In the genomic region with DNA sequence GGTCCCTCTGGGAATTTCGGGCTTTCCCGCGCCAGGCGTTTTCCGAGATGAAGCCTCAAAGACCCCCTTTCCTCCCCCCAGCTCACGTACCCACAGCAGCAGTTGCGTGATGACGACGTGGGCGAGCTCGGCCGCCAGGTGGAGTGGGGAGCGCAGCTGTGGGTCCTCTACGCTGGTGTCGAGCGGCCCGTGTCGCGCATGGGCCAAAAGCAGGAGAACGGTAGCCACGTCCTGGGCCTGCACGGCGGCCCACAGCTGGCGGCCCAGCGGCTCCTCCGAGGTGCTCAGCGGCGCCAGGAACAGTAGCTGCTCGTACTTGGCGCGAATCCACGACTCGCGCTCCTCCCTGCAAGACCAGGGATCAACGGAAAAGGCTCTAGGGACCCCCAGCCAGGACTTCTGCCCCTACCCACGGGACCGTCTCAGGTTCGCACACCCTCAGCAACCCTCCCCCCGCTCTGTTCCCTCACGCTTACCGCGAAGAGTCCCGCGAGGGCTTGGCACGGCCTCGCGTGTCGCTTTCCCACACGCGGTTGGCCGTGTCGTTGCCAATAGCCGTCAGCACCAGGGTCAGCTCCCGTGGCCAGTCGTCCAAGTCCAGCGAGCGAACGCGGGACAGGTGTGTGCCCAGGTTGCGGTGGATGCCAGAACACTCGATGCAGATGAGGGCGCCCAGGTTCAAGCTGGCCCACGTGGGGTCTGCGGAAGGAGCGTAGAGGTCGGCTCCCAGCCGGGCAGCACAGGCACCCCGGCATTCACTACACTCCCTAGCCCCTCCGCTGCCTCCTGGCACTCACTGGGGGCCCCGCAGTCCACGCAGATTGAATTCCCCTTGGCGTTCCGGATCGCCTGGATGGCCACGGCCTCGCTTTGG, we compare ENCODE assay signal across 8 cellular contexts. TPM values are rescaled to one million over a fixed set of nuclear protein-coding genes. Genes with fewer than 3 reads are reported as not detected.
A peak's percentile ranks its signal among the peaks of the same experiment; 100 is the strongest.
DNase-seq lines count a peak whose midpoint lies in the region; ATAC-seq and TF ChIP-seq lines count a peak whose summit lies in the region.

No MANE protein-coding gene starts in this region.

- H3K9me3 Mint-ChIP-seq in HFFc6: no peaks in the 10 kb centered on the region

- peak overlapping the region; percentile 72 for H2AFZ ChIP-seq in ACC112 (ENCODE audit: low read length, unreplicated experiment)

- H3K9ac ChIP-seq in muscle layer of colon (ENCODE audit: low read length): no peak overlapping the region

- H3K4me3 ChIP-seq in ACC112 (ENCODE audit: low read depth, low read length) (peak overlapping the region; percentile 93), muscle layer of colon (ENCODE audit: low read depth in 1 of 2, low read length in 2 of 2) (peak overlapping the region; percentile 51 to 56)

- H3K27me3 ChIP-seq in ACC112 (ENCODE audit: insufficient read depth, low read length): peaks cover 3% of the 10 kb centered on the region; the same call in 1 of the 2 replicates
- peaks cover 6 to 39% of the 10 kb centered on the region in 2 donors for H3K27me3 ChIP-seq in muscle layer of colon (ENCODE audit: control insufficient read depth in 1 of 2, insufficient read depth in 2 of 2, low read length in 2 of 2)

- H3K4me1 ChIP-seq in ACC112 (ENCODE audit: control insufficient read depth, insufficient read depth, low read length, unreplicated experiment): no peaks in the 10 kb centered on the region
- no peaks in the 10 kb centered on the region for H3K4me1 ChIP-seq in muscle layer of colon (ENCODE audit: insufficient read depth, low read length)

- H3K79me2 ChIP-seq in ACC112 (ENCODE audit: control insufficient read depth, insufficient read depth, low read length, unreplicated experiment): no peaks in the 10 kb centered on the region

- peaks cover under 1% of the 10 kb centered on the region; the same call in 1 of the 2 replicates for H3K36me3 Mint-ChIP-seq in HFFc6 (ENCODE audit: low read depth)

- peak; percentile 48 for DNase-seq in HFFc6
- DNase-seq in epithelial cell of prostate (ENCODE audit: low read depth, low spot score): no peak
- DNase-seq in stimulated activated CD4-positive, alpha-beta T cell treated with anti-CD3 and anti-CD28 coated beads, Interleukin-4, amount 100 ng/mL, for 1 hour: no peak
- no peak for DNase-seq in stimulated activated CD4-positive, alpha-beta T cell treated with anti-CD3 and anti-CD28 coated beads, Interleukin-4, amount 100 ng/mL, for 4 hours

- no peaks in the 10 kb centered on the region for H3K36me3 ChIP-seq in ACC112 (ENCODE audit: insufficient read depth, low read length)
- no peaks in the 10 kb centered on the region for H3K36me3 ChIP-seq in muscle layer of colon (ENCODE audit: insufficient read depth, low read length)

- H3K9me3 ChIP-seq in muscle layer of colon (ENCODE audit: low read length): no peaks in the 10 kb centered on the region

- H3K27ac ChIP-seq in ACC112 (ENCODE audit: low read depth, low read length) (no peak overlapping the region), epithelial cell of prostate (peak overlapping the region; percentile 27), muscle layer of colon (ENCODE audit: low read depth, low read length) (no peak overlapping the region)

- ATAC-seq in GM18520 (IDR thresholded peaks at IDR 0.05; ENCODE audit: unreplicated experiment) (no peak), HG03097 (IDR thresholded peaks at IDR 0.05; ENCODE audit: low FRiP score, unreplicated experiment) (no peak)

- TF ChIP-seq CTCF in HFFc6 (IDR thresholded peaks at IDR 0.05): peak; percentile 58; the same call in 1 of the 2 replicates

- H3K4me1 Mint-ChIP-seq in HFFc6 (ENCODE audit: low read depth): no peaks in the 10 kb centered on the region

- peak overlapping the region; percentile 86 for H3K27ac Mint-ChIP-seq in HFFc6

- H3K27me3 Mint-ChIP-seq in HFFc6 (ENCODE audit: insufficient read depth): peaks cover 2% of the 10 kb centered on the region; the same call in 1 of the 2 replicates

- peak overlapping the region; percentile 94 for H3K4me3 Mint-ChIP-seq in HFFc6

RNA-seq across cellular contexts. Expression of a gene that starts 11.4 kb away (rescaled TPM):
- total RNA-seq in HFFc6 (2021; fragmentation: NEBNext Ultra II Directional; extraction: Animal tissue kit (Norgen Biotek cat#: 25700)): under 1 TPM; 0.14 to 0.18 (median 0.14) TPM

RNA-seq across cellular contexts. Expression of a gene that starts 17.7 kb away (rescaled TPM):
- total RNA-seq in HFFc6 (2021; fragmentation: NEBNext Ultra II Directional; extraction: Animal tissue kit (Norgen Biotek cat#: 25700)): 10 to 100 TPM; 20.3 to 32.3 (median 24.3) TPM

RNA-seq across cellular contexts. Expression of a gene that starts 25.0 kb away (rescaled TPM):
- total RNA-seq in HFFc6 (2021; fragmentation: NEBNext Ultra II Directional; extraction: Animal tissue kit (Norgen Biotek cat#: 25700)): 100 to 1,000 TPM; 112 to 140 (median 116) TPM

RNA-seq across cellular contexts. Expression of a gene that starts 27.8 kb away (rescaled TPM):
- total RNA-seq in HFFc6 (2021; fragmentation: NEBNext Ultra II Directional; extraction: Animal tissue kit (Norgen Biotek cat#: 25700)): 1 to 10 TPM in 4 of 6 experiments, under 1 TPM in 2; 0.94 to 3.2 (median 1.2) TPM

RNA-seq across cellular contexts. Expression of a gene that starts 33.2 kb away (rescaled TPM):
- 100 to 1,000 TPM; 150 to 158 (median 156) TPM for total RNA-seq in HFFc6 (2021; fragmentation: NEBNext Ultra II Directional; extraction: Animal tissue kit (Norgen Biotek cat#: 25700))
